23 cellular contexts compared by ENCODE assay signal in the genomic region with DNA sequence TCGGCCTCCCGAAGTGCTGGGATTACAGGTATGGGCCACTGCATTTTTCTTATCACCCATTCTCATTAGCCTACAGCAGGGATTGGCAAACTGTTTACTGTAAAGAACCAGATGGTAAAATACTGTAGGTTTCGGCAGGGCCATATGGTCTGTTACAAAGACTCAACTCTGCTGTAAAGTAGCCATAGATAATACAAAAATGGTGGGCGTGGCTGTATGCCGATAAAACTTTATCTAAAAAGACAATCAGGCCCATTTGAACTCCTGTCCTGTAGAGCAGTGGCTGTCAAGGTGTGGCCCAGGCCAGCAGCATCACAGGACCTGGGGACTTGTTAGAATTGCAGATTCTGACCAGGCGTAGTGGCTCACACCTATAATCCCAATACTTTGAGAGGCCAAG.
A peak's percentile ranks its signal among the peaks of the same experiment; 100 is the strongest.
DNase-seq lines count a peak whose midpoint lies in the region; ATAC-seq, FAIRE-seq and TF ChIP-seq lines count a peak whose summit lies in the region.
"Had no signal": no experiment of that assay in that cellular context is flagged by ENCODE, and none has a peak within 500 bp of the region (broad histone marks: within the 10 kb centered on the region; RNA-seq: fewer than 3 reads in every experiment).

No MANE protein-coding gene starts in this region.

- H3K4me3 Mint-ChIP-seq in activated naive CD4-positive, alpha-beta T cell treated with anti-CD3 and anti-CD28 coated beads for 36 hours = no peak overlapping the region
- H3K4me3 Mint-ChIP-seq: activated CD4-positive, alpha-beta memory T cell treated with anti-CD3 and anti-CD28 coated beads, Interleukin-2, amount 10 ng/mL, durations not matched to agents 7 days and 5 days; stimulated activated naive CD8-positive, alpha-beta T cell treated with anti-CD3 and anti-CD28 coated beads, Interleukin-15, amount 100 ng/mL, for 72 hours had no signal

- no peak overlapping the region for H2BK5ac ChIP-seq in IMR-90 (ENCODE audit: low read depth, low read length, poor library complexity, severe bottlenecking)

- dilution Hi-C loops in IMR-90 (cut with HindIII; ENCODE audit: low sequenced_read_pairs, unreplicated experiment) = no loop called here

- 0 out of 3 replicates have a peak overlapping the region, but pooled peaks have one; percentile 97 for H2BK15ac ChIP-seq in IMR-90 (ENCODE audit: low read depth, low read length)

- no peak overlapping the region for H3K56ac ChIP-seq in IMR-90 (ENCODE audit: extremely low read depth, insufficient read depth, low read length)

- no peak overlapping the region for H3K14ac ChIP-seq in IMR-90 (replicated peaks; ENCODE audit: low read depth, low read length)

- H3K9me1 ChIP-seq in IMR-90 (ENCODE audit: insufficient read depth, low read length) (peaks cover 16% of the 10 kb centered on the region), K562 (ENCODE audit: control insufficient read depth, insufficient read depth, low read length) (no peaks in the 10 kb centered on the region)

- 0 out of 2 replicates have a peak, but pooled peaks cover 4% of the 10 kb centered on the region for H3K9me3 ChIP-seq in BLaER1
- no peaks in the 10 kb centered on the region for H3K9me3 ChIP-seq in IMR-90 (ENCODE audit: control insufficient read depth, insufficient read depth, low read length)
- no peaks in the 10 kb centered on the region for H3K9me3 ChIP-seq in K562 (replicated peaks; ENCODE audit: control insufficient read depth, insufficient read depth, low read depth, low read length)
- H3K9me3 ChIP-seq in sigmoid colon = no peaks in the 10 kb centered on the region
- H3K9me3 ChIP-seq: breast epithelium, tibial artery had no signal

- in situ Hi-C loops in IMR-90 (cut with MboI; ENCODE audit: low sequenced_read_pairs) = no loop called here
- in situ Hi-C loops in K562 (cut with MboI) = no loop called here
- in situ Hi-C loops in GM13977 (cut with MboI; ENCODE audit: low pct_unique_long_range_greater_than_20kb, low sequenced_read_pairs, unreplicated experiment) = no loop called here

- H3K4me1 ChIP-seq in BLaER1 (peaks cover 92% of the 10 kb centered on the region), IMR-90 (ENCODE audit: control insufficient read depth, insufficient read depth, low read length) (peaks cover 20% of the 10 kb centered on the region), K562 (replicated peaks in 1 of 2; ENCODE audit: control insufficient read depth in 2 of 2, insufficient read depth in 2 of 2, low read length in 2 of 2) (peaks cover 13 to 15% of the 10 kb centered on the region in 2 experiments), sigmoid colon (peaks cover 0 to 95% (median 82%) of the 10 kb centered on the region in 4 donors)
- H3K4me1 ChIP-seq: breast epithelium had no signal

- no peak overlapping the region for H3K23ac ChIP-seq in IMR-90 (ENCODE audit: low read depth, low read length)

- H3K27ac Mint-ChIP-seq in activated naive CD4-positive, alpha-beta T cell treated with anti-CD3 and anti-CD28 coated beads for 36 hours = no peak overlapping the region
- H3K27ac Mint-ChIP-seq: activated CD4-positive, alpha-beta memory T cell treated with anti-CD3 and anti-CD28 coated beads, Interleukin-2, amount 10 ng/mL, durations not matched to agents 7 days and 5 days; activated naive CD4-positive, alpha-beta T cell treated with anti-CD3 and anti-CD28 coated beads, Interleukin-2, amount 50 U/mL, for 72 hours; activated T-helper 2 cell treated with anti-CD3 and anti-CD28 coated beads, Interferon-gamma antibody, Interleukin-2, Interleukin-4, amounts not matched to agents 10 μg/mL and 5 μg/mL and 100 μg/mL, durations not matched to agents 14 hours and 24 hours and 36 hours had no signal

- H3K27ac ChIP-seq in BLaER1 (0 out of 2 replicates have a peak overlapping the region, but pooled peaks have one; percentile 49), IMR-90 (ENCODE audit: insufficient read depth, low read length) (0 out of 2 replicates have a peak overlapping the region, but pooled peaks have one; percentile 31), K562 (ENCODE audit: extremely low read depth, low read depth, low read length) (no peak overlapping the region), sigmoid colon (peak overlapping the region; percentile 85 to 93 (median 87))
- H3K27ac ChIP-seq: breast epithelium, epithelial cell of prostate, tibial artery had no signal

- H4K5ac ChIP-seq in IMR-90 (ENCODE audit: low read depth, low read length) = no peak overlapping the region

- peak overlapping the region; percentile 48; the same call in 1 of the 2 replicates for H3K4ac ChIP-seq in IMR-90 (ENCODE audit: low read depth, low read length)

- H3K9ac ChIP-seq in BLaER1 (no peak overlapping the region), IMR-90 (ENCODE audit: low read depth, low read length) (no peak overlapping the region), K562 (ENCODE audit: insufficient read depth in 1 of 2, low read depth in 2 of 2, low read length in 2 of 2) (no peak overlapping the region)

- ATAC-seq in IMR-90 (ENCODE audit: low read depth) (no peak), K562 (no peak), HG03354 (IDR thresholded peaks at IDR 0.05; ENCODE audit: poor library complexity, severe bottlenecking, unreplicated experiment) (no peak)
- ATAC-seq: activated naive CD4-positive, alpha-beta T cell treated with anti-CD3 and anti-CD28 coated beads, Interleukin-2, amount 50 U/mL, for 72 hours; stimulated activated naive CD8-positive, alpha-beta T cell treated with anti-CD3 and anti-CD28 coated beads, Interleukin-15, amount 100 ng/mL, for 72 hours had no signal

- H3K4me2 ChIP-seq in BLaER1 = no peak overlapping the region
- no peak overlapping the region for H3K4me2 ChIP-seq in IMR-90 (ENCODE audit: low read depth, low read length)
- no peak overlapping the region for H3K4me2 ChIP-seq in K562 (ENCODE audit: insufficient read depth, low read length)

- H3K4me3 ChIP-seq in BLaER1 = no peak overlapping the region
- no peak overlapping the region for H3K4me3 ChIP-seq in IMR-90 (ENCODE audit: insufficient read depth, low read depth, low read length)
- H3K4me3 ChIP-seq in K562 = no peak overlapping the region
- no peak overlapping the region for H3K4me3 ChIP-seq in sigmoid colon
- H3K4me3 ChIP-seq: breast epithelium, tibial artery had no signal

- DNase-seq in IMR-90 (no peak), K562 (ENCODE audit: extremely low read depth in 1 of 4, low spot score in 3 of 4) (no peak), sigmoid colon (no peak), GOT3 (lab: John Stamatoyannopoulos, UW) (no peak), GM13977 (ENCODE audit: low spot score) (no peak)
- DNase-seq in activated naive CD4-positive, alpha-beta T cell treated with anti-CD3 and anti-CD28 coated beads for 36 hours = no peak
- DNase-seq: activated CD4-positive, alpha-beta memory T cell treated with anti-CD3 and anti-CD28 coated beads, Interleukin-2, amount 10 ng/mL, durations not matched to agents 7 days and 5 days; C1 segment of cervical spinal cord; DND-41; effector CD4-positive, alpha-beta T cell; kidney glomerular epithelial cell; NCI-H1048; NCI-H187 treated with DMSO at 0.1 percent for 48 hours; NCI-H526 treated with DMSO at 0.1 percent for 48 hours; stimulated activated naive CD8-positive, alpha-beta T cell treated with anti-CD3 and anti-CD28 coated beads, Interleukin-15, amount 100 ng/mL, for 72 hours; tibial artery had no signal

- H3K18ac ChIP-seq in IMR-90 (ENCODE audit: low read depth, low read length) = no peak overlapping the region

- H3K79me2 ChIP-seq in K562 (ENCODE audit: control insufficient read depth, insufficient read depth, low read length) = peaks cover 29% of the 10 kb centered on the region

- intact Hi-C loops in IMR-90 (cut with micrococcal nuclease) = loop anchor here (5.0 to 10.0 kb wide), 2 partner anchors 134 to 267 kb away; a partner anchor contains a TSS
- intact Hi-C loops in K562 (cut with micrococcal nuclease) = no loop called here
- intact Hi-C loops in sigmoid colon (cut with DNase I) = loop anchor here (2.0 to 5.0 kb wide), 2 partner anchors 39 to 69 kb away; no protein-coding TSS in a partner anchor
- intact Hi-C loops in activated naive CD4-positive, alpha-beta T cell treated with anti-CD3 and anti-CD28 coated beads for 36 hours (cut with micrococcal nuclease) = loop anchor here (2.0 kb wide), 1 partner anchor 31 kb away; no protein-coding TSS in a partner anchor

- POLR2A ChIA-PET in IMR-90 (lab: Charles Lee; ENCODE audit: unreplicated experiment) (no interaction called here), K562 (lab: Yijun Ruan, JAX) (no interaction called here)

- no peak for TF ChIP-seq RAD21 in IMR-90 (IDR thresholded peaks at IDR 0.05; ENCODE audit: low read length)
- TF ChIP-seq RAD21 in K562 (CRISPR knock-in tag; conservative IDR thresholded peaks at IDR 0.05 in 1 of 2, IDR thresholded peaks at IDR 0.05 in 1 of 2) = no peak

- H3K36me3 ChIP-seq in BLaER1 (peaks cover 39% of the 10 kb centered on the region), IMR-90 (ENCODE audit: control insufficient read depth, insufficient read depth, low read length) (no peaks in the 10 kb centered on the region), K562 (ENCODE audit: control insufficient read depth, insufficient read depth, low read length) (no peaks in the 10 kb centered on the region; the same call in 2 of the 3 replicates), sigmoid colon (no peaks in the 10 kb centered on the region)
- H3K36me3 ChIP-seq: breast epithelium, tibial artery had no signal

- H2AK9ac ChIP-seq in IMR-90 (replicated peaks; ENCODE audit: low read depth, low read length, poor library complexity) = no peak overlapping the region

- H3K79me1 ChIP-seq in IMR-90 (ENCODE audit: low read depth in 1 of 2, low read length in 2 of 2) = peaks cover 36 to 86% of the 10 kb centered on the region in 2 experiments

- H2AFZ ChIP-seq in IMR-90 (replicated peaks; ENCODE audit: low read length, poor library complexity) (no peak overlapping the region), K562 (ENCODE audit: low read depth, low read length) (no peak overlapping the region)

- H3K27me3 Mint-ChIP-seq in activated naive CD4-positive, alpha-beta T cell treated with anti-CD3 and anti-CD28 coated beads for 36 hours (ENCODE audit: low read depth) = no peaks in the 10 kb centered on the region
- H3K27me3 Mint-ChIP-seq: activated CD4-positive, alpha-beta memory T cell treated with anti-CD3 and anti-CD28 coated beads, Interleukin-2, amount 10 ng/mL, durations not matched to agents 7 days and 5 days; stimulated activated naive CD8-positive, alpha-beta T cell treated with anti-CD3 and anti-CD28 coated beads, Interleukin-15, amount 100 ng/mL, for 72 hours had no signal

- TF ChIP-seq POLR2A in IMR-90 (IDR thresholded peaks at IDR 0.05; ENCODE audit: low read depth, low read length) (no peak), K562 (conservative IDR thresholded peaks at IDR 0.05) (no peak), sigmoid colon (IDR thresholded peaks at IDR 0.05) (no peak)

- H4K8ac ChIP-seq in IMR-90 (ENCODE audit: low read depth in 2 of 2, low read length in 2 of 2) = peak overlapping the region in 1 of 2 experiments; percentile 83; a peak in 1 of 4 replicates

- H4K20me1 ChIP-seq in BLaER1 (peaks cover 28% of the 10 kb centered on the region), IMR-90 (ENCODE audit: insufficient read depth, low read length) (no peaks in the 10 kb centered on the region; the same call in 1 of the 2 replicates), K562 (replicated peaks; ENCODE audit: control insufficient read depth, insufficient read depth, low read length) (peaks cover 12% of the 10 kb centered on the region; the same call in 1 of the 2 replicates)

- no peak for TF ChIP-seq EP300 in K562 (IDR thresholded peaks at IDR 0.05; ENCODE audit: low read length)
- TF ChIP-seq EP300 in sigmoid colon (IDR thresholded peaks at IDR 0.05) = no peak

- H4K91ac ChIP-seq in IMR-90 (ENCODE audit: insufficient read depth, low read depth, low read length) = no peak overlapping the region

- H3K36me3 Mint-ChIP-seq in activated naive CD4-positive, alpha-beta T cell treated with anti-CD3 and anti-CD28 coated beads for 36 hours (ENCODE audit: low read depth) = peaks cover 2% of the 10 kb centered on the region

- BruUV-seq in IMR-90 (replicated peaks; lab: Mats Ljungman, UMichigan) (no TSS peak), K562 (replicated peaks; lab: Mats Ljungman, UMichigan) (no TSS peak)

- CTCF ChIA-PET in IMR-90 (lab: Yijun Ruan, JAX) = no interaction called here
- CTCF ChIA-PET in K562 (lab: Yijun Ruan, JAX; ENCODE audit: low intra/inter-chr PET ratio) = no interaction called here
- CTCF ChIA-PET in activated naive CD4-positive, alpha-beta T cell treated with anti-CD3 and anti-CD28 coated beads for 36 hours (lab: Charles Lee) = interaction anchor here (0.6 kb wide), 1 partner anchor 757 kb away, joined by 4 read pairs; no protein-coding TSS in a partner anchor

- WGBS in IMR-90 (ENCODE audit: extremely low coverage in 2 of 2, insufficient read length in 1 of 2), 2 experiments = no CpG with 5 or more reads among the region's 6 CpGs
- WGBS in K562 (ENCODE audit: insufficient coverage, low coverage, missing lambda C conversion rate) = 64% methylated on average over 6 of the region's 6 CpGs
- WGBS in sigmoid colon, 2 donors = 76 to 91% methylated on average over 6 of the region's 6 CpGs

- H2AK5ac ChIP-seq in IMR-90 (ENCODE audit: low read depth, low read length) = peak overlapping the region; percentile 70

- no peak for FAIRE-seq in K562 (lab: Jason Lieb, UNC)
- FAIRE-seq: RCC 7860 had no signal

- H2BK120ac ChIP-seq in IMR-90 (ENCODE audit: low read depth, low read length) = 0 out of 2 replicates have a peak overlapping the region, but pooled peaks have one; percentile 26

- H3K27me3 ChIP-seq in BLaER1 (no peaks in the 10 kb centered on the region), IMR-90 (ENCODE audit: control insufficient read depth, insufficient read depth, low read length) (no peaks in the 10 kb centered on the region), K562 (ENCODE audit: control insufficient read depth in 2 of 2, insufficient read depth in 2 of 2, low read length in 2 of 2) (no peaks in the 10 kb centered on the region), sigmoid colon (no peaks in the 10 kb centered on the region)
- H3K27me3 ChIP-seq: breast epithelium, tibial artery had no signal

- H2BK20ac ChIP-seq in IMR-90 (ENCODE audit: low read depth, low read length) = peak overlapping the region; percentile 10

- TF ChIP-seq CTCF in IMR-90 (conservative IDR thresholded peaks at IDR 0.05; ENCODE audit: low read depth, low read length) = no peak
- TF ChIP-seq CTCF in K562 (IDR thresholded peaks at IDR 0.05 in 2 of 3, conservative IDR thresholded peaks at IDR 0.05 in 1 of 3; ENCODE audit: insufficient read depth in 2 of 3, low read depth in 1 of 3, low read length in 3 of 3) = no peak
- no peak for TF ChIP-seq CTCF in sigmoid colon (IDR thresholded peaks at IDR 0.05)
- TF ChIP-seq CTCF in GM13977 (IDR thresholded peaks at IDR 0.05; ENCODE audit: extremely low read depth, insufficient read depth, missing control alignments) = no peak

- H3K9me3 Mint-ChIP-seq in activated naive CD4-positive, alpha-beta T cell treated with anti-CD3 and anti-CD28 coated beads for 36 hours = no peaks in the 10 kb centered on the region
- H3K9me3 Mint-ChIP-seq: activated CD4-positive, alpha-beta memory T cell treated with anti-CD3 and anti-CD28 coated beads, Interleukin-2, amount 10 ng/mL, durations not matched to agents 7 days and 5 days; activated naive CD4-positive, alpha-beta T cell treated with anti-CD3 and anti-CD28 coated beads, Interleukin-2, amount 50 U/mL, for 72 hours; activated T-helper 2 cell treated with anti-CD3 and anti-CD28 coated beads, Interferon-gamma antibody, Interleukin-2, Interleukin-4, amounts not matched to agents 10 μg/mL and 5 μg/mL and 100 μg/mL, durations not matched to agents 14 hours and 24 hours and 36 hours; stimulated activated naive CD8-positive, alpha-beta T cell treated with anti-CD3 and anti-CD28 coated beads, Interleukin-15, amount 100 ng/mL, for 72 hours had no signal

- peaks cover 33% of the 10 kb centered on the region for H3K4me1 Mint-ChIP-seq in activated naive CD4-positive, alpha-beta T cell treated with anti-CD3 and anti-CD28 coated beads for 36 hours (ENCODE audit: low read depth)
